In the genomic region with DNA sequence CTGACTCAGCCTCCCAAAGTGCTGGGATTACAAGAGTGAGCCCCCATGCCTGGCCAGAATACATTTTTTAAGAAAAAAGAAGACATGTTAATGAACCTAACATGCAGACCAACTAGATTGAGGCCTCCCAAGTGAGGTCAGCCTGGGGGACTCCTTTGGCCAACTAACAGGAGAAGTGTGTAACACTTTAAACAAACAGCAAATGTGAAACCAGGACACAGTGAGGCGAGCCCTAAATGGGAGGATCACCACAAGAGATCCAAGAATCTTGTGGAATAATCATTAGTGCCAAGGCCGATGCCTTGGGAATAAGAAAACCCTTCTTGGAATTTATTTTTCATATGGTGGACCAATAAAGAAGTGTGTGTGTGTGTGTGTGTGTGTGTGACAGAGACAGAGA, we compare ENCODE assay signal across 17 cellular contexts.
A peak's percentile ranks its signal among the peaks of the same experiment; 100 is the strongest.
DNase-seq lines count a peak whose midpoint lies in the region; ATAC-seq and TF ChIP-seq lines count a peak whose summit lies in the region.
"Had no signal": no experiment of that assay in that cellular context is flagged by ENCODE, and none has a peak within 500 bp of the region (broad histone marks: within the 10 kb centered on the region; RNA-seq: fewer than 3 reads in every experiment).

No MANE protein-coding gene starts in this region.

- H3K27me3 ChIP-seq in esophagus muscularis mucosa (no peaks in the 10 kb centered on the region), mucosa of rectum (ENCODE audit: control insufficient read depth in 2 of 2, insufficient read depth in 2 of 2, low read length in 2 of 2) (no peaks in the 10 kb centered on the region), suprapubic skin (no peaks in the 10 kb centered on the region)
- H3K27me3 ChIP-seq: gastrocnemius medialis had no signal

- 21% methylated on average over 2 of the region's 2 CpGs for WGBS in esophagus muscularis mucosa
- 56% methylated on average over 2 of the region's 2 CpGs for WGBS in suprapubic skin

- intact Hi-C loops in esophagus muscularis mucosa (cut with DNase I), result no loop called here

- TF ChIP-seq POLR2A in esophagus muscularis mucosa (IDR thresholded peaks at IDR 0.05; ENCODE audit: low read depth), result no peak
- TF ChIP-seq POLR2A in suprapubic skin (IDR thresholded peaks at IDR 0.05), result no peak

- TF ChIP-seq CTCF in HFFc6 (IDR thresholded peaks at IDR 0.05) (no peak), esophagus muscularis mucosa (IDR thresholded peaks at IDR 0.05) (no peak), suprapubic skin (IDR thresholded peaks at IDR 0.05) (no peak)

- peaks cover 10% of the 10 kb centered on the region for H3K36me3 Mint-ChIP-seq in HFFc6 (ENCODE audit: low read depth)
- H3K36me3 Mint-ChIP-seq: brain, memory B cell, type B pancreatic cell had no signal

- H3K4me1 Mint-ChIP-seq in HFFc6 (ENCODE audit: low read depth), result peaks cover 85% of the 10 kb centered on the region

- H3K27ac Mint-ChIP-seq in HFFc6, result peak overlapping the region; percentile 97
- H3K27ac Mint-ChIP-seq: memory B cell, type B pancreatic cell had no signal

- TF ChIP-seq EP300 in esophagus muscularis mucosa (IDR thresholded peaks at IDR 0.05) (no peak), suprapubic skin (IDR thresholded peaks at IDR 0.05) (no peak)

- H3K4me3 ChIP-seq in esophagus muscularis mucosa (no peak overlapping the region), mucosa of rectum (ENCODE audit: low read length in 2 of 2) (no peak overlapping the region), suprapubic skin (no peak overlapping the region)
- H3K4me3 ChIP-seq: gastrocnemius medialis had no signal

- ATAC-seq in HG02970 (IDR thresholded peaks at IDR 0.05; ENCODE audit: low FRiP score, unreplicated experiment), result no peak

- H3K4me1 ChIP-seq in esophagus muscularis mucosa, result peaks cover 39 to 100% (median 97%) of the 10 kb centered on the region in 4 donors
- H3K4me1 ChIP-seq in mucosa of rectum (ENCODE audit: control insufficient read depth in 2 of 2, insufficient read depth in 2 of 2, low read length in 2 of 2), result peaks cover 2 to 7% of the 10 kb centered on the region in 2 donors
- peaks cover 55% of the 10 kb centered on the region for H3K4me1 ChIP-seq in suprapubic skin

- H3K9me3 ChIP-seq in esophagus muscularis mucosa (no peaks in the 10 kb centered on the region), mucosa of rectum (ENCODE audit: control insufficient read depth in 2 of 2, low read length in 2 of 2) (no peaks in the 10 kb centered on the region), suprapubic skin (no peaks in the 10 kb centered on the region)
- H3K9me3 ChIP-seq: gastrocnemius medialis had no signal

- peaks cover 1% of the 10 kb centered on the region; the same call in 1 of the 2 replicates for H3K27me3 Mint-ChIP-seq in HFFc6 (ENCODE audit: insufficient read depth)
- H3K27me3 Mint-ChIP-seq: brain, memory B cell, type B pancreatic cell had no signal

- H3K9me3 Mint-ChIP-seq in HFFc6, result no peaks in the 10 kb centered on the region
- H3K9me3 Mint-ChIP-seq: memory B cell, type B pancreatic cell had no signal

- no peak for DNase-seq in HFFc6
- DNase-seq in esophagus muscularis mucosa (ENCODE audit: extremely low spot score), result no peak
- DNase-seq in suprapubic skin (ENCODE audit: low spot score in 2 of 2), result peak in 1 of 2 donors; percentile 67
- no peak for DNase-seq in pons (ENCODE audit: low spot score)
- no peak for DNase-seq in central memory CD4-positive, alpha-beta T cell
- DNase-seq in islet precursor cell, result no peak
- DNase-seq: activated CD4-positive, alpha-beta T cell treated with anti-CD3 and anti-CD28 coated beads for 48 hours; activated T-cell treated with anti-CD3 and anti-CD28 coated beads, Interleukin-2, amount 50 U/mL, for 48 hours; effector CD4-positive, alpha-beta T cell; stimulated activated CD4-positive, alpha-beta T cell treated with anti-CD3 and anti-CD28 coated beads, Interleukin-15, amount 100 ng/mL, for 24 hours; T1000 had no signal

- H3K36me3 ChIP-seq in esophagus muscularis mucosa (no peaks in the 10 kb centered on the region), mucosa of rectum (ENCODE audit: control insufficient read depth in 2 of 2, insufficient read depth in 2 of 2, low read length in 2 of 2) (no peaks in the 10 kb centered on the region), suprapubic skin (no peaks in the 10 kb centered on the region)
- H3K36me3 ChIP-seq: gastrocnemius medialis had no signal

- H3K27ac ChIP-seq in esophagus muscularis mucosa (replicated peaks in 1 of 4) (peak overlapping the region; percentile 83 to 92 (median 87)), mucosa of rectum (ENCODE audit: low read depth in 2 of 2, low read length in 2 of 2) (peak overlapping the region; percentile 51 to 52), suprapubic skin (peak overlapping the region; percentile 52)

- no peak overlapping the region for H3K9ac ChIP-seq in mucosa of rectum (ENCODE audit: low read depth in 1 of 2, low read length in 2 of 2)

- peak overlapping the region; percentile 81 for H3K4me3 Mint-ChIP-seq in HFFc6
- H3K4me3 Mint-ChIP-seq: brain, memory B cell, type B pancreatic cell had no signal
